In genomic region chr4:145828802-145829485, GRCh38 we compare ENCODE assay signal across 9 cellular contexts.
DNase-seq lines count a peak whose midpoint lies in the region; ATAC-seq, FAIRE-seq and TF ChIP-seq lines count a peak whose summit lies in the region.
"Had no signal": no experiment of that assay in that cellular context is flagged by ENCODE, and none has a peak within 500 bp of the region (broad histone marks: within the 10 kb centered on the region; RNA-seq: fewer than 3 reads in every experiment).

No MANE protein-coding gene starts in this region.

- no peak overlapping the region for H3K4me3 Mint-ChIP-seq in activated CD4-positive, alpha-beta memory T cell treated with anti-CD3 and anti-CD28 coated beads for 36 hours
- H3K4me3 Mint-ChIP-seq in glutamatergic neuron (ENCODE audit: unreplicated experiment), result no peak overlapping the region

- POLR2A ChIA-PET in activated CD4-positive, alpha-beta memory T cell treated with anti-CD3 and anti-CD28 coated beads for 36 hours (lab: Charles Lee), result interaction anchor here (1.0 to 2.1 kb wide), 4 partner anchors 14 to 22 kb away, joined by 3 to 9 read pairs (median 6); no protein-coding TSS in a partner anchor

- no peaks in the 10 kb centered on the region for H3K27me3 Mint-ChIP-seq in activated CD4-positive, alpha-beta memory T cell treated with anti-CD3 and anti-CD28 coated beads for 36 hours
- H3K27me3 Mint-ChIP-seq in glutamatergic neuron (ENCODE audit: unreplicated experiment), result peaks cover 6% of the 10 kb centered on the region

- TF ChIP-seq POLR2A in GM12891 (IDR thresholded peaks at IDR 0.05; ENCODE audit: low read depth, low read length), result no peak

- peak overlapping the region; percentile 71 for H3K27ac Mint-ChIP-seq in activated CD4-positive, alpha-beta memory T cell treated with anti-CD3 and anti-CD28 coated beads for 36 hours
- H3K27ac Mint-ChIP-seq in glutamatergic neuron (ENCODE audit: unreplicated experiment), result no peak overlapping the region

- CTCF ChIA-PET in activated CD4-positive, alpha-beta memory T cell treated with anti-CD3 and anti-CD28 coated beads for 36 hours (lab: Charles Lee), result interaction anchor here (1.6 kb wide), 1 partner anchor 14 kb away, joined by 7 read pairs; no protein-coding TSS in a partner anchor

- no peaks in the 10 kb centered on the region for H3K9me3 Mint-ChIP-seq in activated CD4-positive, alpha-beta memory T cell treated with anti-CD3 and anti-CD28 coated beads for 36 hours
- H3K9me3 Mint-ChIP-seq in glutamatergic neuron (ENCODE audit: unreplicated experiment), result peaks cover 6% of the 10 kb centered on the region

- DNase-seq in GM12891 (ENCODE audit: insufficient read length, low spot score), result peak; percentile 38
- DNase-seq in activated CD4-positive, alpha-beta memory T cell treated with anti-CD3 and anti-CD28 coated beads for 36 hours, result peak; percentile 65
- DNase-seq in LoVo (ENCODE audit: low spot score), result no peak
- no peak for DNase-seq in C1 segment of cervical spinal cord (lab: John Stamatoyannopoulos, UW)
- no peak for DNase-seq in glutamatergic neuron
- DNase-seq in AG08396 (ENCODE audit: low spot score), result no peak
- DNase-seq: SIG-M5 had no signal

- peaks cover 42% of the 10 kb centered on the region for H3K36me3 Mint-ChIP-seq in activated CD4-positive, alpha-beta memory T cell treated with anti-CD3 and anti-CD28 coated beads for 36 hours
- H3K36me3 Mint-ChIP-seq in glutamatergic neuron (ENCODE audit: unreplicated experiment), result peaks cover 29% of the 10 kb centered on the region

- peaks cover 46% of the 10 kb centered on the region for H3K4me1 Mint-ChIP-seq in activated CD4-positive, alpha-beta memory T cell treated with anti-CD3 and anti-CD28 coated beads for 36 hours (ENCODE audit: low read depth)
- peaks cover 25% of the 10 kb centered on the region for H3K4me1 Mint-ChIP-seq in glutamatergic neuron (ENCODE audit: low read depth, unreplicated experiment)

- peak; percentile 80 for ATAC-seq in GM19395 (IDR thresholded peaks at IDR 0.05; ENCODE audit: unreplicated experiment)
- peak; percentile 63 for ATAC-seq in HG03025 (IDR thresholded peaks at IDR 0.05; ENCODE audit: low FRiP score, unreplicated experiment)

- FAIRE-seq in GM12891 (lab: Jason Lieb, UNC), result peak; percentile 90

- intact Hi-C loops in activated CD4-positive, alpha-beta memory T cell treated with anti-CD3 and anti-CD28 coated beads for 36 hours (cut with micrococcal nuclease), result loop anchor here (1.0 to 5.0 kb wide), 10 partner anchors 21 to 1972 kb away; partner anchors contain the start of genes MMAA, OTUD4 and ZNF827

- TF ChIP-seq CTCF in glutamatergic neuron (IDR thresholded peaks at IDR 0.05; ENCODE audit: partially characterized antibody, unreplicated experiment), result no peak

TF ChIP-seq in GM12891, 5 proteins besides CTCF, POLR2A, EP300 and RAD21:
- TF ChIP-seq PAX5 (IDR thresholded peaks at IDR 0.05; ENCODE audit: insufficient read depth, low read length, severe bottlenecking) (no peak), TAF1 (IDR thresholded peaks at IDR 0.05; ENCODE audit: low read depth, low read length) (no peak), POLR2AphosphoS5 (IDR thresholded peaks at IDR 0.05; ENCODE audit: low read depth, low read length) (no peak), SPI1 (IDR thresholded peaks at IDR 0.05; ENCODE audit: low read depth, low read length) (no peak), POU2F2 (IDR thresholded peaks at IDR 0.05; ENCODE audit: low read depth, low read length) (no peak)

Comparison
In these comparisons a context has a peak if more than half of its experiments do, and no peak if none do; other contexts are left out.
1. DNase-seq: peak in GM12891 (single experiment) and activated CD4-positive, alpha-beta memory T cell treated with anti-CD3 and anti-CD28 coated beads for 36 hours (single experiment); none in LoVo (single experiment), C1 segment of cervical spinal cord (0 of 14), glutamatergic neuron (single experiment) and AG08396 (single experiment).